ENCODE assay signal across 1 cellular context in the genomic region with DNA sequence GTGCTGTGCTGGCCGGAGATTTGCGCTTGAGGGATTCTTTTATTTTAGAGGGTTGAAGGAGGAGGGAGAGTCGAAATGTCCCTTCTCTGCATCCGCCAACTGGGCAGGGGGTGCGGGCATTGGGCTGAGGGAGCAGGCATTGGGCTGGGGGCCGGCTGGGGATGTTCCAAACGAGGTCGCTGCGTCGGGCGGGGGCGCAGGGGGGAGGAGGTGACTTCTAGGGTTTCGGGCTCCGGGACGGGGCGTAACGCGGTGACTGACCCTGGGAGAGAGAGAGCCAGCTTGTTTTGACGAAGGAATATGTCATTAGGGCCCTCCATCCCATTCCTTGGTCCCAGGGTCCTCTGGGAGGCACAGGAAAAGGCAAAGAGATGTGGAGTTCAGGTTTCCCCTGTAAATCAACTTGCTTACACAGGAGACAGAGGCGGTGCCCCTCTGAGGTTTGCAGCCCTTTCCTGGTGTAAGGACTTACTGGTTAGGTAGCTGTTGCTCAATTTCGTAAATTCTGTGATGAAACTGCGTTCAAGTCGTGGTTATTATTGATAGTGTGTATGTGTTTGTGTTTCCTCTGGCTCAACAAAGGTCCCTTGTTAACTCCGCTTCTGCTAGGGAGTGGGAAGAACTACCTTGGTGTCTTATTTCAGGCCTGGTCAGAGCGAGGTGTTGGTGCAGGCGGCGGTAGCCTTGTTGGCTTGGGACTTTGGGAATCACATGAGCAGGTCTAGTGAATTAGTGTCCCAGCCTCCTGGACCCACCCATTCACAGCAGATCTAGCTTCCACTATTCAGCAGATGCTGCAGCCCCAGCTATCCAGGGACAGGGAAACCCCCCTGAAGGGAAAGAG.
TF ChIP-seq lines count a peak whose summit lies in the region.

No MANE protein-coding gene starts in this region.

TF ChIP-seq in HepG2, 621 proteins besides CTCF, POLR2A, EP300 and RAD21 (continued from another document):
- TF ChIP-seq MXD3 (CRISPR knock-in tag; IDR thresholded peaks at IDR 0.05): no peak
- TF ChIP-seq POLR2AphosphoS5 (IDR thresholded peaks at IDR 0.05; ENCODE audit: low read depth, low read length): no peak
- peak; percentile 59; the same call in 1 of the 2 replicates for TF ChIP-seq ZNF205 (CRISPR knock-in tag; IDR thresholded peaks at IDR 0.05)
- TF ChIP-seq ZNF720 (CRISPR knock-in tag; IDR thresholded peaks at IDR 0.05): no peak
- TF ChIP-seq FOXC1 (CRISPR knock-in tag; IDR thresholded peaks at IDR 0.05; ENCODE audit: borderline replicate concordance): 0 out of 2 replicates have a peak, but pooled peaks have one; percentile 30
- TF ChIP-seq TBX2 (CRISPR knock-in tag; IDR thresholded peaks at IDR 0.05; ENCODE audit: borderline replicate concordance): peak; percentile 45; the same call in 1 of the 2 replicates
- TF ChIP-seq, protein P1, sequence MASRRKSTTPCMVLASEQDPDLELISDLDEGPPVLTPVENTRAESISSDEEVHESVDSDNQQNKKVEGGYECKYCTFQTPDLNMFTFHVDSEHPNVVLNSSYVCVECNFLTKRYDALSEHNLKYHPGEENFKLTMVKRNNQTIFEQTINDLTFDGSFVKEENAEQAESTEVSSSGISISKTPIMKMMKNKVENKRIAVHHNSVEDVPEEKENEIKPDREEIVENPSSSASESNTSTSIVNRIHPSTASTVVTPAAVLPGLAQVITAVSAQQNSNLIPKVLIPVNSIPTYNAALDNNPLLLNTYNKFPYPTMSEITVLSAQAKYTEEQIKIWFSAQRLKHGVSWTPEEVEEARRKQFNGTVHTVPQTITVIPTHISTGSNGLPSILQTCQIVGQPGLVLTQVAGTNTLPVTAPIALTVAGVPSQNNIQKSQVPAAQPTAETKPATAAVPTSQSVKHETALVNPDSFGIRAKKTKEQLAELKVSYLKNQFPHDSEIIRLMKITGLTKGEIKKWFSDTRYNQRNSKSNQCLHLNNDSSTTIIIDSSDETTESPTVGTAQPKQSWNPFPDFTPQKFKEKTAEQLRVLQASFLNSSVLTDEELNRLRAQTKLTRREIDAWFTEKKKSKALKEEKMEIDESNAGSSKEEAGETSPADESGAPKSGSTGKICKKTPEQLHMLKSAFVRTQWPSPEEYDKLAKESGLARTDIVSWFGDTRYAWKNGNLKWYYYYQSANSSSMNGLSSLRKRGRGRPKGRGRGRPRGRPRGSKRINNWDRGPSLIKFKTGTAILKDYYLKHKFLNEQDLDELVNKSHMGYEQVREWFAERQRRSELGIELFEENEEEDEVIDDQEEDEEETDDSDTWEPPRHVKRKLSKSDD (CRISPR knock-in tag; IDR thresholded peaks at IDR 0.05; ENCODE audit: low read depth): no peak
- 0 out of 2 replicates have a peak, but pooled peaks have one; percentile 43 for TF ChIP-seq ZNF230 (CRISPR knock-in tag; IDR thresholded peaks at IDR 0.05)
- TF ChIP-seq ZNF274 (CRISPR knock-in tag; IDR thresholded peaks at IDR 0.05): no peak
- 0 out of 2 replicates have a peak, but pooled peaks have one; percentile 19 for TF ChIP-seq GFI1 (CRISPR knock-in tag; IDR thresholded peaks at IDR 0.05; ENCODE audit: borderline replicate concordance)
- TF ChIP-seq, protein P2, sequence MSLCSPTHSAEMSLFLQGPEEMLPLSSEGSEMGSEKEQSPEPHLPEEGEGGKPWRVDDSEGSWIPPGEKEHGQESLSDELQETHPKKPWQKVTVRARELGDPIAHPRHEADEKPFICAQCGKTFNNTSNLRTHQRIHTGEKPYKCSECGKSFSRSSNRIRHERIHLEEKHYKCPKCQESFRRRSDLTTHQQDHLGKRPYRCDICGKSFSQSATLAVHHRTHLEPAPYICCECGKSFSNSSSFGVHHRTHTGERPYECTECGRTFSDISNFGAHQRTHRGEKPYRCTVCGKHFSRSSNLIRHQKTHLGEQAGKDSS (CRISPR knock-in tag; IDR thresholded peaks at IDR 0.05; ENCODE audit: borderline replicate concordance, low read depth): no peak
- TF ChIP-seq, protein P3, sequence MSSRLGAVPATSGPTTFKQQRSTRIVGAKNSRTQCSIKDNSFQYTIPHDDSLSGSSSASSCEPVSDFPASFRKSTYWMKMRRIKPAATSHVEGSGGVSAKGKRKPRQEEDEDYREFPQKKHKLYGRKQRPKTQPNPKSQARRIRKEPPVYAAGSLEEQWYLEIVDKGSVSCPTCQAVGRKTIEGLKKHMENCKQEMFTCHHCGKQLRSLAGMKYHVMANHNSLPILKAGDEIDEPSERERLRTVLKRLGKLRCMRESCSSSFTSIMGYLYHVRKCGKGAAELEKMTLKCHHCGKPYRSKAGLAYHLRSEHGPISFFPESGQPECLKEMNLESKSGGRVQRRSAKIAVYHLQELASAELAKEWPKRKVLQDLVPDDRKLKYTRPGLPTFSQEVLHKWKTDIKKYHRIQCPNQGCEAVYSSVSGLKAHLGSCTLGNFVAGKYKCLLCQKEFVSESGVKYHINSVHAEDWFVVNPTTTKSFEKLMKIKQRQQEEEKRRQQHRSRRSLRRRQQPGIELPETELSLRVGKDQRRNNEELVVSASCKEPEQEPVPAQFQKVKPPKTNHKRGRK (CRISPR knock-in tag; IDR thresholded peaks at IDR 0.05): no peak
- TF ChIP-seq, protein P4, sequence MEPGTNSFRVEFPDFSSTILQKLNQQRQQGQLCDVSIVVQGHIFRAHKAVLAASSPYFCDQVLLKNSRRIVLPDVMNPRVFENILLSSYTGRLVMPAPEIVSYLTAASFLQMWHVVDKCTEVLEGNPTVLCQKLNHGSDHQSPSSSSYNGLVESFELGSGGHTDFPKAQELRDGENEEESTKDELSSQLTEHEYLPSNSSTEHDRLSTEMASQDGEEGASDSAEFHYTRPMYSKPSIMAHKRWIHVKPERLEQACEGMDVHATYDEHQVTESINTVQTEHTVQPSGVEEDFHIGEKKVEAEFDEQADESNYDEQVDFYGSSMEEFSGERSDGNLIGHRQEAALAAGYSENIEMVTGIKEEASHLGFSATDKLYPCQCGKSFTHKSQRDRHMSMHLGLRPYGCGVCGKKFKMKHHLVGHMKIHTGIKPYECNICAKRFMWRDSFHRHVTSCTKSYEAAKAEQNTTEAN (CRISPR knock-in tag; conservative IDR thresholded peaks at IDR 0.05): peak; percentile 54; the same call in 1 of the 2 replicates
- TF ChIP-seq SRSF1 (optimal IDR thresholded peaks at IDR 0.05; ENCODE audit: low read depth, low read length): peak; percentile 34
- TF ChIP-seq, protein P5, sequence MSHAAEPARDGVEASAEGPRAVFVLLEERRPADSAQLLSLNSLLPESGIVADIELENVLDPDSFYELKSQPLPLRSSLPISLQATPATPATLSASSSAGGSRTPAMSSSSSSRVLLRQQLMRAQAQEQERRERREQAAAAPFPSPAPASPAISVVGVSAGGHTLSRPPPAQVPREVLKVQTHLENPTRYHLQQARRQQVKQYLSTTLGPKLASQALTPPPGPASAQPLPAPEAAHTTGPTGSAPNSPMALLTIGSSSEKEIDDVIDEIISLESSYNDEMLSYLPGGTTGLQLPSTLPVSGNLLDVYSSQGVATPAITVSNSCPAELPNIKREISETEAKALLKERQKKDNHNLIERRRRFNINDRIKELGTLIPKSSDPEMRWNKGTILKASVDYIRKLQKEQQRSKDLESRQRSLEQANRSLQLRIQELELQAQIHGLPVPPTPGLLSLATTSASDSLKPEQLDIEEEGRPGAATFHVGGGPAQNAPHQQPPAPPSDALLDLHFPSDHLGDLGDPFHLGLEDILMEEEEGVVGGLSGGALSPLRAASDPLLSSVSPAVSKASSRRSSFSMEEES (CRISPR knock-in tag; IDR thresholded peaks at IDR 0.05): no peak
- TF ChIP-seq ZNF263 (CRISPR knock-in tag; IDR thresholded peaks at IDR 0.05): 0 out of 2 replicates have a peak, but pooled peaks have one; percentile 2
- TF ChIP-seq HOXA3 (CRISPR knock-in tag; IDR thresholded peaks at IDR 0.05): no peak
- TF ChIP-seq, protein P6, sequence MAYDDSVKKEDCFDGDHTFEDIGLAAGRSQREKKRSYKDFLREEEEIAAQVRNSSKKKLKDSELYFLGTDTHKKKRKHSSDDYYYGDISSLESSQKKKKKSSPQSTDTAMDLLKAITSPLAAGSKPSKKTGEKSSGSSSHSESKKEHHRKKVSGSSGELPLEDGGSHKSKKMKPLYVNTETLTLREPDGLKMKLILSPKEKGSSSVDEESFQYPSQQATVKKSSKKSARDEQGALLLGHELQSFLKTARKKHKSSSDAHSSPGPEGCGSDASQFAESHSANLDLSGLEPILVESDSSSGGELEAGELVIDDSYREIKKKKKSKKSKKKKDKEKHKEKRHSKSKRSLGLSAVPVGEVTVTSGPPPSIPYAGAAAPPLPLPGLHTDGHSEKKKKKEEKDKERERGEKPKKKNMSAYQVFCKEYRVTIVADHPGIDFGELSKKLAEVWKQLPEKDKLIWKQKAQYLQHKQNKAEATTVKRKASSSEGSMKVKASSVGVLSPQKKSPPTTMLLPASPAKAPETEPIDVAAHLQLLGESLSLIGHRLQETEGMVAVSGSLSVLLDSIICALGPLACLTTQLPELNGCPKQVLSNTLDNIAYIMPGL (CRISPR knock-in tag; IDR thresholded peaks at IDR 0.05; ENCODE audit: borderline replicate concordance in 1 of 2, low read depth in 1 of 2): 0 out of 4 replicates have a peak, but pooled peaks of 1 of the 2 experiments have one; percentile 26
- no peak for TF ChIP-seq SIN3A (IDR thresholded peaks at IDR 0.05; ENCODE audit: borderline replicate concordance, low read depth, low read length)
- 0 out of 2 replicates have a peak, but pooled peaks have one; percentile 33 for TF ChIP-seq SPEN (CRISPR knock-in tag; IDR thresholded peaks at IDR 0.05; ENCODE audit: low read depth)
- TF ChIP-seq LCORL (IDR thresholded peaks at IDR 0.05): no peak
- peak; percentile 40; the same call in 1 of the 2 replicates for TF ChIP-seq LCORL (CRISPR knock-in tag; IDR thresholded peaks at IDR 0.05)
- peak; percentile 77 for TF ChIP-seq CEBPB (IDR thresholded peaks at IDR 0.05; ENCODE audit: borderline replicate concordance, low read depth, low read length)
- 0 out of 2 replicates have a peak, but pooled peaks have one; percentile 27 for TF ChIP-seq MIER3 (CRISPR knock-in tag; IDR thresholded peaks at IDR 0.05; ENCODE audit: borderline replicate concordance)
- TF ChIP-seq ZEB1 (IDR thresholded peaks at IDR 0.05; ENCODE audit: insufficient replicate concordance, low read depth): peak; percentile 55
- 0 out of 2 replicates have a peak, but pooled peaks have one; percentile 37 for TF ChIP-seq MEIS1 (CRISPR knock-in tag; IDR thresholded peaks at IDR 0.05; ENCODE audit: borderline replicate concordance)
- peak; percentile 37 for TF ChIP-seq SALL1 (CRISPR knock-in tag; IDR thresholded peaks at IDR 0.05)
- TF ChIP-seq ZFY (CRISPR knock-in tag; IDR thresholded peaks at IDR 0.05): peak; percentile 15; the same call in 1 of the 2 replicates
- TF ChIP-seq PTBP1 (IDR thresholded peaks at IDR 0.05; ENCODE audit: low read depth, low read length, poor library complexity, severe bottlenecking): no peak
- no peak for TF ChIP-seq ZNF446 (CRISPR knock-in tag; IDR thresholded peaks at IDR 0.05)
- no peak for TF ChIP-seq CREB1 (IDR thresholded peaks at IDR 0.05)
- 0 out of 2 replicates have a peak, but pooled peaks have one; percentile 4 for TF ChIP-seq CREB1 (CRISPR knock-in tag; IDR thresholded peaks at IDR 0.05)
- peak; percentile 11 for TF ChIP-seq HNRNPLL (IDR thresholded peaks at IDR 0.05; ENCODE audit: low read depth, low read length, poor library complexity, severe bottlenecking)
- TF ChIP-seq, protein P7, sequence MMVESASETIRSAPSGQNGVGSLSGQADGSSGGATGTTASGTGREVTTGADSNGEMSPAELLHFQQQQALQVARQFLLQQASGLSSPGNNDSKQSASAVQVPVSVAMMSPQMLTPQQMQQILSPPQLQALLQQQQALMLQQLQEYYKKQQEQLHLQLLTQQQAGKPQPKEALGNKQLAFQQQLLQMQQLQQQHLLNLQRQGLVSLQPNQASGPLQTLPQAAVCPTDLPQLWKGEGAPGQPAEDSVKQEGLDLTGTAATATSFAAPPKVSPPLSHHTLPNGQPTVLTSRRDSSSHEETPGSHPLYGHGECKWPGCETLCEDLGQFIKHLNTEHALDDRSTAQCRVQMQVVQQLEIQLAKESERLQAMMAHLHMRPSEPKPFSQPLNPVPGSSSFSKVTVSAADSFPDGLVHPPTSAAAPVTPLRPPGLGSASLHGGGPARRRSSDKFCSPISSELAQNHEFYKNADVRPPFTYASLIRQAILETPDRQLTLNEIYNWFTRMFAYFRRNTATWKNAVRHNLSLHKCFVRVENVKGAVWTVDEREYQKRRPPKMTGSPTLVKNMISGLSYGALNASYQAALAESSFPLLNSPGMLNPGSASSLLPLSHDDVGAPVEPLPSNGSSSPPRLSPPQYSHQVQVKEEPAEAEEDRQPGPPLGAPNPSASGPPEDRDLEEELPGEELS (CRISPR knock-in tag; IDR thresholded peaks at IDR 0.05): peak; percentile 53; the same call in 1 of the 2 replicates
- 0 out of 2 replicates have a peak, but pooled peaks have one; percentile 61 for TF ChIP-seq ZNF264 (CRISPR knock-in tag; IDR thresholded peaks at IDR 0.05)
- peak; percentile 31; the same call in 1 of the 2 replicates for TF ChIP-seq MED1 (CRISPR knock-in tag; IDR thresholded peaks at IDR 0.05)
- TF ChIP-seq TRAFD1 (CRISPR knock-in tag; IDR thresholded peaks at IDR 0.05; ENCODE audit: borderline replicate concordance): no peak
